In the genomic region with DNA sequence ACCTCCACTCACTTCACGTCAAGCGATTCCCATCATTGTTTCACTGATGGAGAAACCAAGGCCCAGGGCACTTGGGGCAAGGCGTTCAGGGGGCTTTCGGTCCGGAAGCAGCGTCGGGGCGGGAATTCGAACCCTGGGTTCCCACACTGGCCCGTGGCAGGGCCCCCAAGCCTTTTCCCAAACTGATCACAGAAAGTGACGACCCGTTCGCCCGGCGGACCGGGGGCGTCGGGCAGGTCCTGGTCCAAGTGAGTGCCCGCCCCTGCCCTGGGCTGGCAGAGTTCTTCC, we compare ENCODE assay signal across 8 cellular contexts. TPM values are rescaled to one million over a fixed set of nuclear protein-coding genes. Genes with fewer than 3 reads are reported as not detected.
DNase-seq lines count a peak whose midpoint lies in the region; ATAC-seq and TF ChIP-seq lines count a peak whose summit lies in the region.

No MANE protein-coding gene starts in this region.

- under 1% methylated on average over 15 of the region's 19 CpGs for WGBS in hepatocyte (ENCODE audit: low lambda C conversion rate, missing lambda C conversion rate)

- H3K36me3 Mint-ChIP-seq in T-helper 2 cell treated with Interferon-gamma antibody and Interleukin-4, amounts not matched to agents 5 μg/mL and 100 μg/mL, for 36 hours (ENCODE audit: low read depth) = peaks cover 31% of the 10 kb centered on the region
- H3K36me3 Mint-ChIP-seq in T-cell = peaks cover 29% of the 10 kb centered on the region

- no peaks in the 10 kb centered on the region for H3K9me3 Mint-ChIP-seq in T-helper 2 cell treated with Interferon-gamma antibody and Interleukin-4, amounts not matched to agents 5 μg/mL and 100 μg/mL, for 36 hours
- H3K9me3 Mint-ChIP-seq in T-cell = no peaks in the 10 kb centered on the region
- peaks cover 9 to 10% of the 10 kb centered on the region in 2 donors for H3K9me3 Mint-ChIP-seq in stimulated activated naive CD8-positive, alpha-beta T cell treated with anti-CD3 and anti-CD28 coated beads, Interleukin-15, amount 100 ng/mL, for 72 hours

- POLR2A ChIA-PET in T-cell (lab: Charles Lee) = no interaction called here

- ATAC-seq in T-cell (replicated peaks in 1 of 4) = no peak
- ATAC-seq in stimulated activated naive CD8-positive, alpha-beta T cell treated with anti-CD3 and anti-CD28 coated beads, Interleukin-15, amount 100 ng/mL, for 72 hours = no peak
- no peak for ATAC-seq in GM19455 (IDR thresholded peaks at IDR 0.05; ENCODE audit: unreplicated experiment)

- peaks cover 22% of the 10 kb centered on the region for H3K79me2 ChIP-seq in hepatocyte

- peak overlapping the region; percentile 94 for H3K4me3 Mint-ChIP-seq in T-helper 2 cell treated with Interferon-gamma antibody and Interleukin-4, amounts not matched to agents 5 μg/mL and 100 μg/mL, for 36 hours
- peak overlapping the region; percentile 95 to 97 (median 95) for H3K4me3 Mint-ChIP-seq in T-cell
- peak overlapping the region; percentile 94 to 95 for H3K4me3 Mint-ChIP-seq in stimulated activated naive CD8-positive, alpha-beta T cell treated with anti-CD3 and anti-CD28 coated beads, Interleukin-15, amount 100 ng/mL, for 72 hours

- peaks cover 11% of the 10 kb centered on the region for H3K27me3 Mint-ChIP-seq in T-helper 2 cell treated with Interferon-gamma antibody and Interleukin-4, amounts not matched to agents 5 μg/mL and 100 μg/mL, for 36 hours (ENCODE audit: low read depth)
- peaks cover 3 to 8% of the 10 kb centered on the region in 2 donors for H3K27me3 Mint-ChIP-seq in T-cell
- no peaks in the 10 kb centered on the region for H3K27me3 Mint-ChIP-seq in stimulated activated naive CD8-positive, alpha-beta T cell treated with anti-CD3 and anti-CD28 coated beads, Interleukin-15, amount 100 ng/mL, for 72 hours

- peak overlapping the region; percentile 38 for H3K4me3 ChIP-seq in hepatocyte

- H4K20me1 ChIP-seq in hepatocyte (ENCODE audit: insufficient read depth, poor library complexity, severe bottlenecking) = no peaks in the 10 kb centered on the region

- CTCF ChIA-PET in T-cell (lab: Charles Lee) = no interaction called here

- no peak for DNase-seq in T-helper 2 cell treated with Interferon-gamma antibody and Interleukin-4, amounts not matched to agents 5 μg/mL and 100 μg/mL, for 36 hours (ENCODE audit: low spot score)
- DNase-seq in T-helper 2 cell = no peak
- no peak for DNase-seq in T-cell
- DNase-seq in hepatocyte (ENCODE audit: low spot score) = no peak
- no peak for DNase-seq in stimulated activated naive CD8-positive, alpha-beta T cell treated with anti-CD3 and anti-CD28 coated beads, Interleukin-15, amount 100 ng/mL, for 72 hours
- DNase-seq in amniotic stem cell (lab: John Stamatoyannopoulos, UW) = no peak
- DNase-seq in A172 (ENCODE audit: low spot score) = no peak

- TF ChIP-seq CTCF in hepatocyte (IDR thresholded peaks at IDR 0.05; ENCODE audit: poor library complexity) = no peak

- H3K4me1 ChIP-seq in hepatocyte (ENCODE audit: insufficient read depth) = peaks cover 8% of the 10 kb centered on the region

- no peaks in the 10 kb centered on the region for H3K9me3 ChIP-seq in hepatocyte (ENCODE audit: low read depth)

- H3K9me2 ChIP-seq in hepatocyte (replicated peaks; ENCODE audit: insufficient read depth) = no peaks in the 10 kb centered on the region

- peak overlapping the region; percentile 81 for H3K4me2 ChIP-seq in hepatocyte

- no peaks in the 10 kb centered on the region for H3K27me3 ChIP-seq in hepatocyte

- H3K27ac Mint-ChIP-seq in T-helper 2 cell treated with Interferon-gamma antibody and Interleukin-4, amounts not matched to agents 5 μg/mL and 100 μg/mL, for 36 hours = peak overlapping the region; percentile 96
- H3K27ac Mint-ChIP-seq in T-cell = peak overlapping the region; percentile 99 to 100
- peak overlapping the region; percentile 99 to 100 for H3K27ac Mint-ChIP-seq in stimulated activated naive CD8-positive, alpha-beta T cell treated with anti-CD3 and anti-CD28 coated beads, Interleukin-15, amount 100 ng/mL, for 72 hours

- peak overlapping the region; percentile 73 for H3K27ac ChIP-seq in hepatocyte

- H3K4me1 Mint-ChIP-seq in T-helper 2 cell treated with Interferon-gamma antibody and Interleukin-4, amounts not matched to agents 5 μg/mL and 100 μg/mL, for 36 hours (ENCODE audit: low read depth) = peaks cover 23% of the 10 kb centered on the region
- H3K4me1 Mint-ChIP-seq in T-cell = peaks cover 42 to 48% (median 45%) of the 10 kb centered on the region in 3 donors
- H3K4me1 Mint-ChIP-seq in stimulated activated naive CD8-positive, alpha-beta T cell treated with anti-CD3 and anti-CD28 coated beads, Interleukin-15, amount 100 ng/mL, for 72 hours = peaks cover 44% of the 10 kb centered on the region

- H2AFZ ChIP-seq in hepatocyte = peak overlapping the region; percentile 63

- no peaks in the 10 kb centered on the region for H3K36me3 ChIP-seq in hepatocyte (replicated peaks; ENCODE audit: insufficient read depth, low read depth)

RNA-seq across cellular contexts. Expression of a gene that starts 0.9 kb away (rescaled TPM):
- total RNA-seq in T-cell (10 to 100 TPM; 60.8 to 91.8 (median 81.9) TPM), hepatocyte (13.4 and 13.5 TPM in 2 replicates)
- polyA plus RNA-seq in hepatocyte = 35.4 and 42.3 TPM in 2 replicates
- total RNA-seq in A172 (2014; rRNA removed; shearing (Covaris generic)) = 8.5 and 10.7 TPM in 2 replicates

RNA-seq across cellular contexts. Expression of a gene that starts 9.1 kb away (rescaled TPM):
- total RNA-seq in T-cell (10 to 100 TPM in 4 of 5 donors, 1 to 10 TPM in 1; 4.0 to 18.0 (median 16.7) TPM), hepatocyte (2.6 TPM in 1 of 2 replicates, not detected in the other)
- 8.2 and 16.6 TPM in 2 replicates for polyA plus RNA-seq in hepatocyte
- total RNA-seq in A172 (2014; rRNA removed; shearing (Covaris generic)) = 0.12 TPM in 1 of 2 replicates, not detected in the other
